ENCODE assay signal across 13 cellular contexts in genomic region chr7:75649462-75649861, GRCh38.
DNase-seq lines count a peak whose midpoint lies in the region; ATAC-seq and TF ChIP-seq lines count a peak whose summit lies in the region.
"Had no signal": no experiment of that assay in that cellular context is flagged by ENCODE, and none has a peak within 500 bp of the region (broad histone marks: within the 10 kb centered on the region; RNA-seq: fewer than 3 reads in every experiment).

No MANE protein-coding gene starts in this region.

- ATAC-seq in GM18520 (IDR thresholded peaks at IDR 0.05; ENCODE audit: unreplicated experiment), result no peak
- ATAC-seq: naive thymus-derived CD8-positive, alpha-beta T cell; stimulated activated naive CD8-positive, alpha-beta T cell treated with anti-CD3 and anti-CD28 coated beads, Interleukin-15, Interleukin-2, amounts not matched to agents 100 U/mL and 50 U/mL, for 24 hours had no signal

- intact Hi-C loops in dorsolateral prefrontal cortex (cut with DNase I), result loop anchor here in 1 of 2 donors (10.0 kb wide), 1 partner anchor 115 kb away; no protein-coding TSS in a partner anchor

- H3K36me3 ChIP-seq in MG63, result no peaks in the 10 kb centered on the region

- DNase-seq in AG20443 (ENCODE audit: low spot score) (peak; percentile 6), MG63 (peak; percentile 73), dorsolateral prefrontal cortex (no peak), lung microvascular endothelial cell (ENCODE audit: low read depth in 2 of 2) (peak; percentile 65 to 68), NCI-H526 (lab: John Stamatoyannopoulos, UW) (no peak), GM03348 (ENCODE audit: low spot score) (no peak)
- no peak for DNase-seq in stimulated activated CD4-positive, alpha-beta T cell treated with anti-CD3 and anti-CD28 coated beads, Interleukin-4, amount 100 ng/mL, for 4 hours
- DNase-seq: activated CD4-positive, alpha-beta T cell treated with anti-CD3 and anti-CD28 coated beads, Interleukin-2, amount 50 U/mL, for 48 hours; activated naive CD8-positive, alpha-beta T cell treated with anti-CD3 and anti-CD28 coated beads for 36 hours; effector CD4-positive, alpha-beta T cell; naive thymus-derived CD8-positive, alpha-beta T cell; stimulated activated naive CD8-positive, alpha-beta T cell treated with anti-CD3 and anti-CD28 coated beads, Interleukin-15, Interleukin-2, amounts not matched to agents 100 U/mL and 50 U/mL, for 24 hours had no signal

- no peaks in the 10 kb centered on the region for H3K27me3 ChIP-seq in MG63
- H3K27me3 ChIP-seq in dorsolateral prefrontal cortex, result no peaks in the 10 kb centered on the region

- H3K4me3 ChIP-seq in MG63 (no peak overlapping the region), dorsolateral prefrontal cortex (no peak overlapping the region)

- no peaks in the 10 kb centered on the region for H3K9me3 ChIP-seq in MG63

- TF ChIP-seq CTCF in dorsolateral prefrontal cortex (IDR thresholded peaks at IDR 0.05 in 54 of 56, conservative IDR thresholded peaks at IDR 0.05 in 2 of 56; ENCODE audit: low read depth in 1 of 56, partially characterized antibody in 56 of 56), result no peak

- H3K27ac ChIP-seq in dorsolateral prefrontal cortex, result peak overlapping the region in 31 of 59 donors; percentile 3 to 70 (median 38)

Comparison
In these comparisons a context has a peak if more than half of its experiments do, and no peak if none do; other contexts are left out.
1. DNase-seq: peak in AG20443 (single experiment), MG63 (single experiment) and lung microvascular endothelial cell (2 of 2); none in dorsolateral prefrontal cortex (0 of 10), NCI-H526 (0 of 2), GM03348 (single experiment) and stimulated activated CD4-positive, alpha-beta T cell treated with anti-CD3 and anti-CD28 coated beads, Interleukin-4, amount 100 ng/mL, for 4 hours (0 of 2).